11 cellular contexts compared by ENCODE assay signal in genomic region chr4:117560329-117560728, GRCh38.
DNase-seq lines count a peak whose midpoint lies in the region; ATAC-seq and TF ChIP-seq lines count a peak whose summit lies in the region.
"Had no signal": no experiment of that assay in that cellular context is flagged by ENCODE, and none has a peak within 500 bp of the region (broad histone marks: within the 10 kb centered on the region; RNA-seq: fewer than 3 reads in every experiment).

No MANE protein-coding gene starts in this region.

- peak; percentile 45 for DNase-seq in HT1080 (ENCODE audit: low read depth)
- peak; percentile 60 for DNase-seq in RKO (ENCODE audit: low spot score)
- DNase-seq in fibroblast of villous mesenchyme (ENCODE audit: low read depth) = peak; percentile 5
- DNase-seq in stimulated activated CD4-positive, alpha-beta T cell treated with anti-CD3 and anti-CD28 coated beads, Interleukin-12 subunit alpha, Interleukin-12 subunit beta, amount 100 ng/mL, for 4 hours = no peak
- DNase-seq in activated CD4-positive, alpha-beta T cell treated with anti-CD3 and anti-CD28 coated beads, Interleukin-2, amount 50 U/mL, for 48 hours = no peak
- DNase-seq: colonic mucosa, NCI-H2029 treated with DMSO at 0.1 percent for 48 hours, T1000 had no signal

- H3K4me3 ChIP-seq in fibroblast of villous mesenchyme (ENCODE audit: low read depth, low read length) = no peak overlapping the region
- H3K4me3 ChIP-seq: colonic mucosa had no signal

- no peak overlapping the region for H3K27ac ChIP-seq in 22Rv1
- H3K27ac ChIP-seq: colonic mucosa had no signal

- no peak for ATAC-seq in HG02571 (IDR thresholded peaks at IDR 0.05; ENCODE audit: unreplicated experiment)
- ATAC-seq in GM18870 (IDR thresholded peaks at IDR 0.05; ENCODE audit: unreplicated experiment) = no peak

- TF ChIP-seq CTCF in 22Rv1 (IDR thresholded peaks at IDR 0.05) (0 out of 2 replicates have a peak, but pooled peaks have one; percentile 25), fibroblast of villous mesenchyme (IDR thresholded peaks at IDR 0.05; ENCODE audit: insufficient read depth, low read depth, low read length) (no peak)

Comparison
In these comparisons a context has a peak if more than half of its experiments do, and no peak if none do; other contexts are left out.
1. DNase-seq: peak in HT1080 (single experiment), RKO (single experiment) and fibroblast of villous mesenchyme (single experiment); none in stimulated activated CD4-positive, alpha-beta T cell treated with anti-CD3 and anti-CD28 coated beads, Interleukin-12 subunit alpha, Interleukin-12 subunit beta, amount 100 ng/mL, for 4 hours (single experiment) and activated CD4-positive, alpha-beta T cell treated with anti-CD3 and anti-CD28 coated beads, Interleukin-2, amount 50 U/mL, for 48 hours (0 of 2).